22 cellular contexts compared by ENCODE assay signal in genomic region chr17:40474419-40475002, GRCh38. TPM values are rescaled to one million over a fixed set of nuclear protein-coding genes. Genes with fewer than 3 reads are reported as not detected.
DNase-seq lines count a peak whose midpoint lies in the region; ATAC-seq and TF ChIP-seq lines count a peak whose summit lies in the region.
"Had no signal": no experiment of that assay in that cellular context is flagged by ENCODE, and none has a peak within 500 bp of the region (broad histone marks: within the 10 kb centered on the region; RNA-seq: fewer than 3 reads in every experiment).

No MANE protein-coding gene starts in this region.

- H3K9me3 ChIP-seq in cardiac muscle cell (ENCODE audit: low read depth) (no peaks in the 10 kb centered on the region), left ventricle myocardium inferior (replicated peaks) (no peaks in the 10 kb centered on the region), breast epithelium (no peaks in the 10 kb centered on the region), mesenchymal stem cell (ENCODE audit: control insufficient read depth, low read length) (no peaks in the 10 kb centered on the region), uterus (no peaks in the 10 kb centered on the region), upper lobe of left lung (no peaks in the 10 kb centered on the region)
- H3K9me3 ChIP-seq: vagina had no signal

- no peak overlapping the region for H2BK120ac ChIP-seq in mesenchymal stem cell (ENCODE audit: low read depth, low read length)

- DNase-seq in cardiac muscle cell (ENCODE audit: low read depth in 1 of 2, low spot score in 1 of 2) (peak in 1 of 2 donors; percentile 45), left ventricle myocardium inferior (no peak), breast epithelium (ENCODE audit: low spot score in 2 of 2) (no peak), mesenchymal stem cell (no peak), uterus (peak; percentile 53 to 62), HPDE6-E6E7 (ENCODE audit: extremely low spot score) (no peak), upper lobe of left lung (no peak)
- no peak for DNase-seq in activated CD8-positive, alpha-beta memory T cell treated with anti-CD3 and anti-CD28 coated beads, Interleukin-2, amount 50 U/mL, for 48 hours
- DNase-seq: activated CD4-positive, alpha-beta T cell treated with anti-CD3 and anti-CD28 coated beads for 36 hours; activated T-cell treated with anti-CD3 and anti-CD28 coated beads, Interleukin-2, amount 50 U/mL, for 4 hours; CD4-positive, alpha-beta T cell; central memory CD4-positive, alpha-beta T cell; effector CD8-positive, alpha-beta T cell; left colon; NCI-H1417 treated with DMSO at 0.1 percent for 48 hours; SIG-M5; stimulated activated CD4-positive, alpha-beta T cell treated with anti-CD3 and anti-CD28 coated beads, Interleukin-12 subunit alpha, Interleukin-12 subunit beta, amount 100 ng/mL, for 4 hours; stimulated activated naive CD4-positive, alpha-beta T cell treated with Interleukin-2 at 50 U/mL for 16 hours had no signal

- H4K91ac ChIP-seq in mesenchymal stem cell (ENCODE audit: low read length) = peak overlapping the region; percentile 43

- TF ChIP-seq CTCF in cardiac muscle cell (IDR thresholded peaks at IDR 0.05; ENCODE audit: low read depth, low read length) (no peak), left ventricle myocardium inferior (IDR thresholded peaks at IDR 0.05; ENCODE audit: borderline replicate concordance) (no peak), breast epithelium (IDR thresholded peaks at IDR 0.05) (no peak), uterus (IDR thresholded peaks at IDR 0.05) (no peak), upper lobe of left lung (IDR thresholded peaks at IDR 0.05) (no peak)

- no peak overlapping the region for H2AK5ac ChIP-seq in mesenchymal stem cell (ENCODE audit: low read length, severe bottlenecking)

- H3K4ac ChIP-seq in mesenchymal stem cell (ENCODE audit: low read depth in 1 of 2, low read length in 2 of 2) = no peak overlapping the region

- ATAC-seq in upper lobe of left lung (ENCODE audit: low FRiP score in 2 of 2) = no peak
- ATAC-seq: activated CD4-positive, alpha-beta T cell treated with anti-CD3 and anti-CD28 coated beads for 36 hours; activated T-cell treated with anti-CD3 and anti-CD28 coated beads, Interleukin-2, amount 50 U/mL, for 4 hours had no signal

- H3K9ac ChIP-seq in mesenchymal stem cell (ENCODE audit: low read length) = no peak overlapping the region

- no peak overlapping the region for H3K14ac ChIP-seq in mesenchymal stem cell (ENCODE audit: low read length in 2 of 2)

- TF ChIP-seq POLR2A in breast epithelium (IDR thresholded peaks at IDR 0.05) = no peak
- no peak for TF ChIP-seq POLR2A in uterus (IDR thresholded peaks at IDR 0.05)
- TF ChIP-seq POLR2A in upper lobe of left lung (IDR thresholded peaks at IDR 0.05) = no peak

- H2BK5ac ChIP-seq in mesenchymal stem cell (ENCODE audit: low read depth, low read length, poor library complexity, severe bottlenecking) = no peak overlapping the region

- TF ChIP-seq EP300 in upper lobe of left lung (IDR thresholded peaks at IDR 0.05) = no peak

- H3K27me3 ChIP-seq in cardiac muscle cell = no peaks in the 10 kb centered on the region
- H3K27me3 ChIP-seq in left ventricle myocardium inferior (ENCODE audit: low read depth) = peaks cover 8% of the 10 kb centered on the region
- H3K27me3 ChIP-seq in breast epithelium = no peaks in the 10 kb centered on the region
- H3K27me3 ChIP-seq in mesenchymal stem cell (ENCODE audit: control insufficient read depth in 1 of 2, insufficient read depth in 1 of 2, low read length in 2 of 2) = no peaks in the 10 kb centered on the region
- H3K27me3 ChIP-seq in uterus = no peaks in the 10 kb centered on the region
- no peaks in the 10 kb centered on the region for H3K27me3 ChIP-seq in upper lobe of left lung
- H3K27me3 ChIP-seq: vagina had no signal

- WGBS in mesenchymal stem cell = 72% methylated on average over 8 of the region's 9 CpGs
- 95 to 98% methylated on average over 9 of the region's 9 CpGs for WGBS in upper lobe of left lung, 2 donors

- peak overlapping the region; percentile 74 for H4K8ac ChIP-seq in mesenchymal stem cell (ENCODE audit: low read length)

- no peak overlapping the region for H2AFZ ChIP-seq in mesenchymal stem cell (ENCODE audit: low read depth, low read length)

- H3K36me3 ChIP-seq in cardiac muscle cell (no peaks in the 10 kb centered on the region), left ventricle myocardium inferior (no peaks in the 10 kb centered on the region), breast epithelium (no peaks in the 10 kb centered on the region), mesenchymal stem cell (ENCODE audit: control insufficient read depth in 1 of 2, insufficient read depth in 2 of 2, low read depth in 1 of 2, low read length in 2 of 2) (no peaks in the 10 kb centered on the region), uterus (no peaks in the 10 kb centered on the region), upper lobe of left lung (no peaks in the 10 kb centered on the region)

- H3K79me1 ChIP-seq in mesenchymal stem cell (replicated peaks; ENCODE audit: low read length, poor library complexity, severe bottlenecking) = no peaks in the 10 kb centered on the region

- H3K4me3 ChIP-seq in cardiac muscle cell (no peak overlapping the region), left ventricle myocardium inferior (no peak overlapping the region), breast epithelium (no peak overlapping the region), mesenchymal stem cell (ENCODE audit: insufficient read depth in 1 of 2, low read depth in 1 of 2, low read length in 2 of 2) (no peak overlapping the region), uterus (no peak overlapping the region), upper lobe of left lung (no peak overlapping the region)
- H3K4me3 ChIP-seq: vagina had no signal

- H3K23ac ChIP-seq in mesenchymal stem cell (ENCODE audit: low read length in 2 of 2) = no peak overlapping the region

- H3K27ac ChIP-seq in cardiac muscle cell = peak overlapping the region; percentile 8
- H3K27ac ChIP-seq in left ventricle myocardium inferior (replicated peaks) = no peak overlapping the region
- peak overlapping the region; percentile 29 to 63 for H3K27ac ChIP-seq in breast epithelium
- peak overlapping the region; percentile 1 for H3K27ac ChIP-seq in mesenchymal stem cell (ENCODE audit: low read length, poor library complexity, severe bottlenecking)
- peak overlapping the region; percentile 41 to 51 for H3K27ac ChIP-seq in uterus
- H3K27ac ChIP-seq in upper lobe of left lung = no peak overlapping the region
- H3K27ac ChIP-seq: HL-60 had no signal

- H2BK15ac ChIP-seq in mesenchymal stem cell (ENCODE audit: low read depth, poor library complexity, severe bottlenecking) = no peak overlapping the region

- H2BK12ac ChIP-seq in mesenchymal stem cell (ENCODE audit: low read length in 2 of 2) = peak overlapping the region; percentile 23 to 59

- peaks cover 19% of the 10 kb centered on the region for H3K4me1 ChIP-seq in cardiac muscle cell (ENCODE audit: low read depth)
- peaks cover 9% of the 10 kb centered on the region for H3K4me1 ChIP-seq in left ventricle myocardium inferior
- no peaks in the 10 kb centered on the region for H3K4me1 ChIP-seq in breast epithelium
- H3K4me1 ChIP-seq in mesenchymal stem cell (ENCODE audit: control insufficient read depth, insufficient read depth, low read depth, low read length) = peaks cover 19% of the 10 kb centered on the region
- H3K4me1 ChIP-seq in uterus = peaks cover 0 to 10% of the 10 kb centered on the region in 2 donors
- H3K4me1 ChIP-seq in upper lobe of left lung = peaks cover 4 to 22% (median 12%) of the 10 kb centered on the region in 4 donors

- intact Hi-C loops in left ventricle myocardium inferior (cut with micrococcal nuclease) (loop anchor here (10.0 kb wide), 1 partner anchor 80 kb away; no protein-coding TSS in a partner anchor), breast epithelium (cut with DNase I; ENCODE audit: low total_unique reads) (no loop called here), uterus (cut with DNase I; ENCODE audit: low total_unique reads) (loop anchor here (5.0 to 10.0 kb wide), 2 partner anchors 32 to 60 kb away; partner anchors contain the start of gene IGFBP4)

- H3K4me2 ChIP-seq in mesenchymal stem cell (ENCODE audit: low read length, poor library complexity, severe bottlenecking) = no peak overlapping the region

- peak overlapping the region in 1 of 2 experiments; percentile 1 for H3K18ac ChIP-seq in mesenchymal stem cell (ENCODE audit: low read depth in 1 of 2, low read length in 2 of 2)

RNA-seq across cellular contexts. Expression of gene TNS4, which starts 26.9 kb away (rescaled TPM):
- not detected in 2 replicates for total RNA-seq in cardiac muscle cell
- not detected in 2 replicates for polyA plus RNA-seq in cardiac muscle cell
- total RNA-seq in left ventricle myocardium inferior = not detected
- 10 to 100 TPM in 2 of 3 donors, not detected in 1; 30.5 to 52.2 TPM for total RNA-seq in breast epithelium
- polyA plus RNA-seq in mesenchymal stem cell (2013, experiment 1 of 2) = not detected
- 0.12 TPM for polyA plus RNA-seq in mesenchymal stem cell (2013, experiment 2 of 2)
- total RNA-seq in uterus = 1 to 10 TPM in 1 of 4 donors, under 1 TPM in 2, not detected in 1; 0.09 to 2.6 (median 0.28) TPM
- 1 to 10 TPM in 4 of 6 donors, under 1 TPM in 1, not detected in 1; 0.54 to 5.1 (median 1.1) TPM for total RNA-seq in upper lobe of left lung
- total RNA-seq: fibroblast of villous mesenchyme, progenitor cell of endocrine pancreas had no signal

RNA-seq across cellular contexts. Expression of gene IGFBP4, which starts 31.3 kb away (rescaled TPM):
- total RNA-seq in cardiac muscle cell (41.7 and 87.4 TPM in 2 replicates), left ventricle myocardium inferior (130 TPM), breast epithelium (100 to 1,000 TPM; 191 to 893 (median 278) TPM), uterus (1,000 to 10,000 TPM in 1 of 4 donors, 100 to 1,000 TPM in 3; 331 to 1,351 (median 418) TPM), upper lobe of left lung (100 to 1,000 TPM in 4 of 6 donors, 10 to 100 TPM in 2; 80.7 to 524 (median 169) TPM)
- 109 and 215 TPM in 2 replicates for polyA plus RNA-seq in cardiac muscle cell
- polyA plus RNA-seq in mesenchymal stem cell (2013, experiment 1 of 2) = 339 TPM
- polyA plus RNA-seq in mesenchymal stem cell (2013, experiment 2 of 2) = 339 TPM

RNA-seq across cellular contexts. Expression of gene TOP2A, which starts 56.8 kb away (rescaled TPM):
- total RNA-seq in cardiac muscle cell (11.1 and 127 TPM in 2 replicates), left ventricle myocardium inferior (2.1 TPM), breast epithelium (1 to 10 TPM; 2.0 to 6.4 (median 2.5) TPM), uterus (100 to 1,000 TPM in 1 of 4 donors, 1 to 10 TPM in 1, under 1 TPM in 1, not detected in 1; 0.26 to 145 (median 1.9) TPM), upper lobe of left lung (10 to 100 TPM in 2 of 6 donors, 1 to 10 TPM in 3, under 1 TPM in 1; under 0.01 to 14.5 (median 6.2) TPM)
- polyA plus RNA-seq in cardiac muscle cell = 21.7 and 168 TPM in 2 replicates
- polyA plus RNA-seq in mesenchymal stem cell (2013, experiment 1 of 2) = 14.5 TPM
- 15.0 TPM for polyA plus RNA-seq in mesenchymal stem cell (2013, experiment 2 of 2)

Comparison
In these comparisons a context has a peak if more than half of its experiments do, and no peak if none do; other contexts are left out.
1. H3K27ac ChIP-seq: peak in cardiac muscle cell (single experiment), breast epithelium (2 of 2), mesenchymal stem cell (single experiment) and uterus (2 of 2); none in left ventricle myocardium inferior (single experiment) and upper lobe of left lung (0 of 4).
2. DNase-seq: peak in uterus (2 of 2); none in left ventricle myocardium inferior (single experiment), breast epithelium (0 of 2), mesenchymal stem cell (single experiment), HPDE6-E6E7 (single experiment), upper lobe of left lung (0 of 2) and activated CD8-positive, alpha-beta memory T cell treated with anti-CD3 and anti-CD28 coated beads, Interleukin-2, amount 50 U/mL, for 48 hours (single experiment).